ENCODE assay signal across 15 cellular contexts in the genomic region with DNA sequence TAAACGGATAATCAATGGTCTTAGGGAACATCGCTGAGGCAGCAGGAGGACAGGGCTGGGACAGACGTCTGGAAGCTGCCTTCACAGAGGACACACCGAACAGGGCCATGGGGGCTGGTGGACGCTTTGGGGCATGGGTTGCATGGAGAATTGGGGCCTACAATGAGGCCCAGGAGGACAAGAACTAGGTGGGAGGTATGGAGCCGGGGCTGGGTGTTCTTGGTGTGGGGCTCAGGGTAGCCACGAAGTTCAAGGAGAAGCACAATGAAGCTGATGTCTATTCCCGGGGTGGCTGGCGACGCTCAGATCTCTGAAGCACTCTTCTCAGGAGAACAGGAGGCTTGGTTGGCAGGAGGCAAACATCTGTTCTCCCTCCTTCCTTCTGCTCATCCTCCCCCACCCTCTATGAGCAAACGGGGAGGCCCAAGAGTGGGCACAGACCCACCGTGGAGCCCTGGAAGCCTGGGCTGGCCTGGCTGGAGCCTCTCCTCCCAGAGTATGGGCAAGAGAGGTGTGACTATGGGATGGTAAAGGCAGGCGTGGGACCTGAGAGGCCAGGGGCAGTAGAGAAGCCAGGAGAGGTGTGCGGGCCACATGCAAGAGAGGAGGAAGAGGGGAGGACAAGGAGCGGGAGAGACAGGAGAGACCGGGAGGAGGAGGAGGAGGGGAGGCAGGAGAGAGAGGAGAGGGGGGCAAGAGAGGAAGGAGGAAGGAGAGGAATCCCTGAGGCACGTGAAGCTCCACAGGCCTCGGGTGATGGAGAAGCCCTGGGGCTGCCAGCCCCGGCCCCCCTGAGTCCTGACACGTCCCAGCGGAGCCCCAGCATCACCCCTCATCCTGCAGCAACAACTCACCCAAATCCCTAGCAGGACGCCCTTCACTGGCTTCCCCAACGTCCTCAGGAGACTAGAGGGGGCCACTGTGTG.
"Had no signal": no experiment of that assay in that cellular context is flagged by ENCODE, and none has a peak within 500 bp of the region (broad histone marks: within the 10 kb centered on the region; RNA-seq: fewer than 3 reads in every experiment).

No MANE protein-coding gene starts in this region.

- ATAC-seq: activated T-helper 17 cell treated with anti-CD3 and anti-CD28 coated beads, Interleukin-2, amount 50 U/mL, for 72 hours; heart left ventricle; T-helper 17 cell; WTC11 had no signal

- H3K36me3 ChIP-seq: heart left ventricle, neutrophil had no signal

- H3K9me3 ChIP-seq: heart left ventricle, neutrophil had no signal

- H3K27ac ChIP-seq: heart left ventricle, neutrophil had no signal

- FAIRE-seq: islet of Langerhans had no signal

- DNase-seq: activated CD4-positive, alpha-beta T cell treated with anti-CD3 and anti-CD28 coated beads, Interleukin-2, amount 10 ng/mL, durations not matched to agents 24 days and 14 days; activated CD8-positive, alpha-beta memory T cell treated with anti-CD3 and anti-CD28 coated beads for 24 hours; activated naive CD4-positive, alpha-beta T cell treated with anti-CD3 and anti-CD28 coated beads for 36 hours; caudate nucleus; cortex of kidney; effector CD8-positive, alpha-beta T cell; foreskin melanocyte; stimulated activated CD4-positive, alpha-beta T cell treated with anti-CD3 and anti-CD28 coated beads, Interleukin-2, amount 100 ng/mL, for 48 hours; stimulated activated naive CD4-positive, alpha-beta T cell treated with Interleukin-2 at 50 U/mL for 16 hours; T-helper 17 cell had no signal

- H3K4me3 ChIP-seq: heart left ventricle had no signal
